8 cellular contexts compared by ENCODE assay signal in genomic region chr5:31232273-31232888, GRCh38. TPM values are rescaled to one million over a fixed set of nuclear protein-coding genes. Genes with fewer than 3 reads are reported as not detected.
DNase-seq lines count a peak whose midpoint lies in the region; ATAC-seq and TF ChIP-seq lines count a peak whose summit lies in the region.

No MANE protein-coding gene starts in this region.

- no peaks in the 10 kb centered on the region for H4K20me1 ChIP-seq in smooth muscle cell (ENCODE audit: low read depth)

- no peaks in the 10 kb centered on the region for H3K4me1 ChIP-seq in smooth muscle cell (ENCODE audit: low read depth)

- intact Hi-C loops in activated naive CD4-positive, alpha-beta T cell treated with anti-CD3 and anti-CD28 coated beads for 36 hours (cut with micrococcal nuclease) = loop anchor here (2.0 to 5.0 kb wide), 2 partner anchors 830 to 1192 kb away; no protein-coding TSS in a partner anchor

- H3F3A ChIP-seq in smooth muscle cell (ENCODE audit: low read depth) = no peaks in the 10 kb centered on the region

- H3K36me3 Mint-ChIP-seq in activated naive CD4-positive, alpha-beta T cell treated with anti-CD3 and anti-CD28 coated beads for 36 hours (ENCODE audit: low read depth) = no peaks in the 10 kb centered on the region

- H3K4me2 ChIP-seq in smooth muscle cell = no peak overlapping the region

- no peaks in the 10 kb centered on the region for H3K4me1 Mint-ChIP-seq in activated naive CD4-positive, alpha-beta T cell treated with anti-CD3 and anti-CD28 coated beads for 36 hours (ENCODE audit: low read depth)

- no peaks in the 10 kb centered on the region for H3K79me2 ChIP-seq in smooth muscle cell (ENCODE audit: low read depth)

- H3K4me3 Mint-ChIP-seq in activated naive CD4-positive, alpha-beta T cell treated with anti-CD3 and anti-CD28 coated beads for 36 hours = no peak overlapping the region

- TF ChIP-seq CTCF in NB4 (IDR thresholded peaks at IDR 0.05; ENCODE audit: low read depth, low read length) (peak; percentile 84), smooth muscle cell (IDR thresholded peaks at IDR 0.05; ENCODE audit: borderline replicate concordance, insufficient read depth, poor library complexity, severe bottlenecking) (peak; percentile 86)

- peaks cover 3% of the 10 kb centered on the region for H3K9me3 Mint-ChIP-seq in activated naive CD4-positive, alpha-beta T cell treated with anti-CD3 and anti-CD28 coated beads for 36 hours

- ATAC-seq in HG02588 (IDR thresholded peaks at IDR 0.05; ENCODE audit: unreplicated experiment) = peak; percentile 75

- no peak overlapping the region for H3K27ac ChIP-seq in smooth muscle cell (ENCODE audit: low read depth)

- H3K27me3 ChIP-seq in smooth muscle cell (ENCODE audit: low read depth) = no peaks in the 10 kb centered on the region

- no peak for TF ChIP-seq POLR2A in NB4 (IDR thresholded peaks at IDR 0.05; ENCODE audit: extremely low read depth, insufficient read length)

- no peaks in the 10 kb centered on the region for H3K36me3 ChIP-seq in smooth muscle cell (ENCODE audit: low read depth)

- H3K4me3 ChIP-seq in NB4 (ENCODE audit: low read depth, low read length) = no peak overlapping the region
- H3K4me3 ChIP-seq in smooth muscle cell = no peak overlapping the region

- no peak overlapping the region for H3K27ac Mint-ChIP-seq in activated naive CD4-positive, alpha-beta T cell treated with anti-CD3 and anti-CD28 coated beads for 36 hours

- peak; percentile 9 for DNase-seq in activated naive CD4-positive, alpha-beta T cell treated with anti-CD3 and anti-CD28 coated beads for 36 hours
- DNase-seq in activated naive CD4-positive, alpha-beta T cell treated with anti-CD3 and anti-CD28 coated beads, Interleukin-2, amount 50 U/mL, for 16 hours = no peak
- DNase-seq in NB4 (ENCODE audit: low read depth) = peak; percentile 70
- peak; percentile 12 to 69 for DNase-seq in SW 1271 (lab: John Stamatoyannopoulos, UW)
- DNase-seq in glomerular endothelial cell (ENCODE audit: extremely low read depth, low read depth, low spot score) = peak; percentile 22
- DNase-seq in smooth muscle cell (lab: John Stamatoyannopoulos, UW; ENCODE audit: unreplicated experiment) = no peak
- DNase-seq in activated CD8-positive, alpha-beta memory T cell treated with anti-CD3 and anti-CD28 coated beads, Interleukin-2, amount 50 U/mL, for 48 hours = no peak

- no peaks in the 10 kb centered on the region for H3K9me3 ChIP-seq in smooth muscle cell (replicated peaks; ENCODE audit: low read depth)

- WGBS in smooth muscle cell (ENCODE audit: low lambda C conversion rate) = 9% methylated on average over 4 of the region's 4 CpGs

- CTCF ChIA-PET in activated naive CD4-positive, alpha-beta T cell treated with anti-CD3 and anti-CD28 coated beads for 36 hours (lab: Charles Lee) = interaction anchor here (0.8 to 1.5 kb wide), 7 partner anchors 9 to 48 kb away, joined by 3 to 4 read pairs (median 3); no protein-coding TSS in a partner anchor

- no peak overlapping the region for H3K9ac ChIP-seq in smooth muscle cell (ENCODE audit: low read depth)

- H3K27me3 Mint-ChIP-seq in activated naive CD4-positive, alpha-beta T cell treated with anti-CD3 and anti-CD28 coated beads for 36 hours (ENCODE audit: low read depth) = peaks cover 3% of the 10 kb centered on the region

- no peak overlapping the region for H2AFZ ChIP-seq in smooth muscle cell (ENCODE audit: low read depth)

RNA-seq across cellular contexts. Expression of gene CDH6, which starts 38.9 kb away (rescaled TPM):
- total RNA-seq in activated naive CD4-positive, alpha-beta T cell treated with anti-CD3 and anti-CD28 coated beads for 36 hours = not detected
- 6.7 and 22.1 TPM in 2 replicates for total RNA-seq in glomerular endothelial cell
- 5.9 and 6.7 TPM in 2 replicates for total RNA-seq in smooth muscle cell
- polyA plus RNA-seq in smooth muscle cell = 1.5 and 5.3 TPM in 2 replicates

Comparison
In these comparisons a context has a peak if more than half of its experiments do, and no peak if none do; other contexts are left out.
1. DNase-seq: peak in activated naive CD4-positive, alpha-beta T cell treated with anti-CD3 and anti-CD28 coated beads for 36 hours (single experiment), NB4 (single experiment), SW 1271 (2 of 2) and glomerular endothelial cell (single experiment); none in activated naive CD4-positive, alpha-beta T cell treated with anti-CD3 and anti-CD28 coated beads, Interleukin-2, amount 50 U/mL, for 16 hours (single experiment), smooth muscle cell (single experiment) and activated CD8-positive, alpha-beta memory T cell treated with anti-CD3 and anti-CD28 coated beads, Interleukin-2, amount 50 U/mL, for 48 hours (single experiment).